In genomic region chr7:121544726-121545125, GRCh38 we compare ENCODE assay signal across 1 cellular context.
TF ChIP-seq lines count a peak whose summit lies in the region.

No MANE protein-coding gene starts in this region.

TF ChIP-seq in SK-N-SH, 30 proteins besides CTCF, POLR2A, EP300 and RAD21 (continued from another document):
- TF ChIP-seq, protein P1, sequence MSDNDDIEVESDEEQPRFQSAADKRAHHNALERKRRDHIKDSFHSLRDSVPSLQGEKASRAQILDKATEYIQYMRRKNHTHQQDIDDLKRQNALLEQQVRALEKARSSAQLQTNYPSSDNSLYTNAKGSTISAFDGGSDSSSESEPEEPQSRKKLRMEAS (IDR thresholded peaks at IDR 0.05; ENCODE audit: low read depth) = peak; percentile 88
- TF ChIP-seq CHD2 (IDR thresholded peaks at IDR 0.05; ENCODE audit: low read length, partially characterized antibody) (peak; percentile 32), FOXM1 (IDR thresholded peaks at IDR 0.05; ENCODE audit: low read depth) (peak; percentile 99), USF1 (IDR thresholded peaks at IDR 0.05; ENCODE audit: borderline replicate concordance, low read depth) (peak; percentile 76; the same call in 1 of the 2 replicates), RXRA (IDR thresholded peaks at IDR 0.05; ENCODE audit: borderline replicate concordance, low read depth) (peak; percentile 99), FOSL2 (IDR thresholded peaks at IDR 0.05; ENCODE audit: borderline replicate concordance, low read depth) (peak; percentile 100)
TF ChIP-seq in SK-N-SH: peak in this region for 20.
